1 cellular context compared by ENCODE assay signal in the genomic region with DNA sequence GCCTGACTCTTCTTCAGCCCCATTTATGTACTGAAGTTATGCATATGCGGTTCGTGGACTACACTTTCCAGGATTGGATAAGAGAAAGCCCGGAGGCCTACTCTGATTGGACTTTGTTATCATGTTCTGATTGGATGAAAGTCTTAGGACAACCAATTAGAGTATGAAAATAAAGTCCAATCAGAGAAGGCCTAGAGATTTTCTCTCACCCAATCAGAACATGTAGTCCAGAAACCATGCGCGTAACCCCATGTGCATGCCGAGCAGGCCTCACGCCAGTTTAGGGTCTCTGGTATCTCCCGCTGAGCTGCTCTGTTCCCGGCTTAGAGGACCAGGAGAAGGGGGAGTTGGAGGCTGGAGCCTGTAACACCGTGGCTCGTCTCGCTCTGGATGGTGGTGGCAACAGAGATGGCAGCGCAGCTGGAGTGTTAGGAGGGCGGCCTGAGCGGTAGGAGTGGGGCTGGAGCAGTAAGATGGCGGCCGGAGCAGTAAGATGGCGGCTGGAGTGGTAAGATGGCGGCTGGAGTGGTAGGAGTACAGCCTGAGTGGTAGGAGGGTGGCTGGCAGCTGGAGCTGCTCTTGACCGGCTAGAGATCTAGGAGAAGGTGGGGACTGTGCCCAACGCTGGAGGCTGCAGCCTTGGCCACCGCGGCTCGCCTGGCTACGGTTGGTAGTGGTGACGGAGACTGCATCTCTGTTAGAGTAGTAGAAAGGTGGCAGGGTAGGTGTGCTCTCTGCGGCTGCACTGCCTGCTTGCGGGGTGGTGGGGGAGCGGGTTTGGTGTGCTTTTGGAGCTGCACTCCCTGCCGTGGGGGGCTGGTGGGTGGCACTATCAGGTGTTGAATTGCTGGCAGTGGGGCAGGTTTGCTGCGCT.
A peak's percentile ranks its signal among the peaks of the same experiment; 100 is the strongest.
TF ChIP-seq lines count a peak whose summit lies in the region.
"Not testable (repeated sequence)": the region's sequence is repeated elsewhere in the genome, so short reads cannot be mapped to it uniquely, and the experiment has no call there.

No MANE protein-coding gene starts in this region.

TF ChIP-seq in K562, 482 proteins besides CTCF, POLR2A, EP300 and RAD21 (continued from another document and continues in another):
- TF ChIP-seq, protein P1, sequence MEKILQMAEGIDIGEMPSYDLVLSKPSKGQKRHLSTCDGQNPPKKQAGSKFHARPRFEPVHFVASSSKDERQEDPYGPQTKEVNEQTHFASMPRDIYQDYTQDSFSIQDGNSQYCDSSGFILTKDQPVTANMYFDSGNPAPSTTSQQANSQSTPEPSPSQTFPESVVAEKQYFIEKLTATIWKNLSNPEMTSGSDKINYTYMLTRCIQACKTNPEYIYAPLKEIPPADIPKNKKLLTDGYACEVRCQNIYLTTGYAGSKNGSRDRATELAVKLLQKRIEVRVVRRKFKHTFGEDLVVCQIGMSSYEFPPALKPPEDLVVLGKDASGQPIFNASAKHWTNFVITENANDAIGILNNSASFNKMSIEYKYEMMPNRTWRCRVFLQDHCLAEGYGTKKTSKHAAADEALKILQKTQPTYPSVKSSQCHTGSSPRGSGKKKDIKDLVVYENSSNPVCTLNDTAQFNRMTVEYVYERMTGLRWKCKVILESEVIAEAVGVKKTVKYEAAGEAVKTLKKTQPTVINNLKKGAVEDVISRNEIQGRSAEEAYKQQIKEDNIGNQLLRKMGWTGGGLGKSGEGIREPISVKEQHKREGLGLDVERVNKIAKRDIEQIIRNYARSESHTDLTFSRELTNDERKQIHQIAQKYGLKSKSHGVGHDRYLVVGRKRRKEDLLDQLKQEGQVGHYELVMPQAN (IDR thresholded peaks at IDR 0.05; ENCODE audit: borderline replicate concordance), result peak; percentile 97
- TF ChIP-seq, protein P2, sequence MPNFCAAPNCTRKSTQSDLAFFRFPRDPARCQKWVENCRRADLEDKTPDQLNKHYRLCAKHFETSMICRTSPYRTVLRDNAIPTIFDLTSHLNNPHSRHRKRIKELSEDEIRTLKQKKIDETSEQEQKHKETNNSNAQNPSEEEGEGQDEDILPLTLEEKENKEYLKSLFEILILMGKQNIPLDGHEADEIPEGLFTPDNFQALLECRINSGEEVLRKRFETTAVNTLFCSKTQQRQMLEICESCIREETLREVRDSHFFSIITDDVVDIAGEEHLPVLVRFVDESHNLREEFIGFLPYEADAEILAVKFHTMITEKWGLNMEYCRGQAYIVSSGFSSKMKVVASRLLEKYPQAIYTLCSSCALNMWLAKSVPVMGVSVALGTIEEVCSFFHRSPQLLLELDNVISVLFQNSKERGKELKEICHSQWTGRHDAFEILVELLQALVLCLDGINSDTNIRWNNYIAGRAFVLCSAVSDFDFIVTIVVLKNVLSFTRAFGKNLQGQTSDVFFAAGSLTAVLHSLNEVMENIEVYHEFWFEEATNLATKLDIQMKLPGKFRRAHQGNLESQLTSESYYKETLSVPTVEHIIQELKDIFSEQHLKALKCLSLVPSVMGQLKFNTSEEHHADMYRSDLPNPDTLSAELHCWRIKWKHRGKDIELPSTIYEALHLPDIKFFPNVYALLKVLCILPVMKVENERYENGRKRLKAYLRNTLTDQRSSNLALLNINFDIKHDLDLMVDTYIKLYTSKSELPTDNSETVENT (CRISPR knock-in tag; IDR thresholded peaks at IDR 0.05), result peak; percentile 58; the same call in 1 of the 2 replicates
- TF ChIP-seq, protein P3, sequence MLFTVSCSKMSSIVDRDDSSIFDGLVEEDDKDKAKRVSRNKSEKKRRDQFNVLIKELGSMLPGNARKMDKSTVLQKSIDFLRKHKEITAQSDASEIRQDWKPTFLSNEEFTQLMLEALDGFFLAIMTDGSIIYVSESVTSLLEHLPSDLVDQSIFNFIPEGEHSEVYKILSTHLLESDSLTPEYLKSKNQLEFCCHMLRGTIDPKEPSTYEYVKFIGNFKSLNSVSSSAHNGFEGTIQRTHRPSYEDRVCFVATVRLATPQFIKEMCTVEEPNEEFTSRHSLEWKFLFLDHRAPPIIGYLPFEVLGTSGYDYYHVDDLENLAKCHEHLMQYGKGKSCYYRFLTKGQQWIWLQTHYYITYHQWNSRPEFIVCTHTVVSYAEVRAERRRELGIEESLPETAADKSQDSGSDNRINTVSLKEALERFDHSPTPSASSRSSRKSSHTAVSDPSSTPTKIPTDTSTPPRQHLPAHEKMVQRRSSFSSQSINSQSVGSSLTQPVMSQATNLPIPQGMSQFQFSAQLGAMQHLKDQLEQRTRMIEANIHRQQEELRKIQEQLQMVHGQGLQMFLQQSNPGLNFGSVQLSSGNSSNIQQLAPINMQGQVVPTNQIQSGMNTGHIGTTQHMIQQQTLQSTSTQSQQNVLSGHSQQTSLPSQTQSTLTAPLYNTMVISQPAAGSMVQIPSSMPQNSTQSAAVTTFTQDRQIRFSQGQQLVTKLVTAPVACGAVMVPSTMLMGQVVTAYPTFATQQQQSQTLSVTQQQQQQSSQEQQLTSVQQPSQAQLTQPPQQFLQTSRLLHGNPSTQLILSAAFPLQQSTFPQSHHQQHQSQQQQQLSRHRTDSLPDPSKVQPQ (CRISPR knock-in tag; IDR thresholded peaks at IDR 0.05; ENCODE audit: borderline replicate concordance), result 0 out of 2 replicates have a peak, but pooled peaks have one; percentile 23
- peak; percentile 95 for TF ChIP-seq C11orf30 (IDR thresholded peaks at IDR 0.05; ENCODE audit: low read depth)
- TF ChIP-seq XRCC5 (IDR thresholded peaks at IDR 0.05; ENCODE audit: low read depth, low read length), result 0 out of 2 replicates have a peak, but pooled peaks have one; percentile 4
- TF ChIP-seq CREM (IDR thresholded peaks at IDR 0.05; ENCODE audit: low read depth), result peak; percentile 41; the same call in 1 of the 2 replicates
- peak; percentile 45; the same call in 1 of the 2 replicates for TF ChIP-seq ZNF239 (CRISPR knock-in tag; IDR thresholded peaks at IDR 0.05)
- TF ChIP-seq, protein P4, sequence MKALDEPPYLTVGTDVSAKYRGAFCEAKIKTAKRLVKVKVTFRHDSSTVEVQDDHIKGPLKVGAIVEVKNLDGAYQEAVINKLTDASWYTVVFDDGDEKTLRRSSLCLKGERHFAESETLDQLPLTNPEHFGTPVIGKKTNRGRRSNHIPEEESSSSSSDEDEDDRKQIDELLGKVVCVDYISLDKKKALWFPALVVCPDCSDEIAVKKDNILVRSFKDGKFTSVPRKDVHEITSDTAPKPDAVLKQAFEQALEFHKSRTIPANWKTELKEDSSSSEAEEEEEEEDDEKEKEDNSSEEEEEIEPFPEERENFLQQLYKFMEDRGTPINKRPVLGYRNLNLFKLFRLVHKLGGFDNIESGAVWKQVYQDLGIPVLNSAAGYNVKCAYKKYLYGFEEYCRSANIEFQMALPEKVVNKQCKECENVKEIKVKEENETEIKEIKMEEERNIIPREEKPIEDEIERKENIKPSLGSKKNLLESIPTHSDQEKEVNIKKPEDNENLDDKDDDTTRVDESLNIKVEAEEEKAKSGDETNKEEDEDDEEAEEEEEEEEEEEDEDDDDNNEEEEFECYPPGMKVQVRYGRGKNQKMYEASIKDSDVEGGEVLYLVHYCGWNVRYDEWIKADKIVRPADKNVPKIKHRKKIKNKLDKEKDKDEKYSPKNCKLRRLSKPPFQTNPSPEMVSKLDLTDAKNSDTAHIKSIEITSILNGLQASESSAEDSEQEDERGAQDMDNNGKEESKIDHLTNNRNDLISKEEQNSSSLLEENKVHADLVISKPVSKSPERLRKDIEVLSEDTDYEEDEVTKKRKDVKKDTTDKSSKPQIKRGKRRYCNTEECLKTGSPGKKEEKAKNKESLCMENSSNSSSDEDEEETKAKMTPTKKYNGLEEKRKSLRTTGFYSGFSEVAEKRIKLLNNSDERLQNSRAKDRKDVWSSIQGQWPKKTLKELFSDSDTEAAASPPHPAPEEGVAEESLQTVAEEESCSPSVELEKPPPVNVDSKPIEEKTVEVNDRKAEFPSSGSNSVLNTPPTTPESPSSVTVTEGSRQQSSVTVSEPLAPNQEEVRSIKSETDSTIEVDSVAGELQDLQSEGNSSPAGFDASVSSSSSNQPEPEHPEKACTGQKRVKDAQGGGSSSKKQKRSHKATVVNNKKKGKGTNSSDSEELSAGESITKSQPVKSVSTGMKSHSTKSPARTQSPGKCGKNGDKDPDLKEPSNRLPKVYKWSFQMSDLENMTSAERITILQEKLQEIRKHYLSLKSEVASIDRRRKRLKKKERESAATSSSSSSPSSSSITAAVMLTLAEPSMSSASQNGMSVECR (CRISPR knock-in tag; IDR thresholded peaks at IDR 0.05), result peak; percentile 84
- peak; percentile 82 for TF ChIP-seq DIDO1 (tag; IDR thresholded peaks at IDR 0.05; ENCODE audit: low read depth)
- TF ChIP-seq, protein P5, sequence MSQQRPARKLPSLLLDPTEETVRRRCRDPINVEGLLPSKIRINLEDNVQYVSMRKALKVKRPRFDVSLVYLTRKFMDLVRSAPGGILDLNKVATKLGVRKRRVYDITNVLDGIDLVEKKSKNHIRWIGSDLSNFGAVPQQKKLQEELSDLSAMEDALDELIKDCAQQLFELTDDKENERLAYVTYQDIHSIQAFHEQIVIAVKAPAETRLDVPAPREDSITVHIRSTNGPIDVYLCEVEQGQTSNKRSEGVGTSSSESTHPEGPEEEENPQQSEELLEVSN (IDR thresholded peaks at IDR 0.05; ENCODE audit: borderline replicate concordance in 1 of 2, extremely low read depth in 1 of 2, insufficient read depth in 1 of 2, insufficient read length in 1 of 2, low read depth in 1 of 2, low read length in 1 of 2, poor library complexity in 1 of 2, severe bottlenecking in 1 of 2), result peak; percentile 39 to 53
- TF ChIP-seq ZNF175 (CRISPR knock-in tag; IDR thresholded peaks at IDR 0.05; ENCODE audit: low read depth), result peak; percentile 88
- TF ChIP-seq BACH1 (tag; IDR thresholded peaks at IDR 0.05), result peak; percentile 87; the same call in 1 of the 2 replicates
- peak; percentile 54 for TF ChIP-seq NCOR1 (IDR thresholded peaks at IDR 0.05)
- TF ChIP-seq MYBL2 (IDR thresholded peaks at IDR 0.05; ENCODE audit: low read depth), result peak; percentile 92
- TF ChIP-seq MYBL2 (CRISPR knock-in tag; IDR thresholded peaks at IDR 0.05; ENCODE audit: borderline replicate concordance); FOXM1 (CRISPR knock-in tag; IDR thresholded peaks at IDR 0.05; ENCODE audit: low read depth); TOE1 (CRISPR knock-in tag; IDR thresholded peaks at IDR 0.05; ENCODE audit: borderline replicate concordance, low read depth): not testable (repeated sequence)
- peak; percentile 87 for TF ChIP-seq ZBTB17 (CRISPR knock-in tag; IDR thresholded peaks at IDR 0.05)
- TF ChIP-seq, protein P6, sequence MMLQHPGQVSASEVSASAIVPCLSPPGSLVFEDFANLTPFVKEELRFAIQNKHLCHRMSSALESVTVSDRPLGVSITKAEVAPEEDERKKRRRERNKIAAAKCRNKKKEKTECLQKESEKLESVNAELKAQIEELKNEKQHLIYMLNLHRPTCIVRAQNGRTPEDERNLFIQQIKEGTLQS (IDR thresholded peaks at IDR 0.05), result not testable (repeated sequence)
- TF ChIP-seq, protein P6 (CRISPR knock-in tag; conservative IDR thresholded peaks at IDR 0.05), result 0 out of 2 replicates have a peak, but pooled peaks have one; percentile 33
- TF ChIP-seq FOXM1 (IDR thresholded peaks at IDR 0.05; ENCODE audit: low read depth), result peak; percentile 56
- TF ChIP-seq, protein P7, sequence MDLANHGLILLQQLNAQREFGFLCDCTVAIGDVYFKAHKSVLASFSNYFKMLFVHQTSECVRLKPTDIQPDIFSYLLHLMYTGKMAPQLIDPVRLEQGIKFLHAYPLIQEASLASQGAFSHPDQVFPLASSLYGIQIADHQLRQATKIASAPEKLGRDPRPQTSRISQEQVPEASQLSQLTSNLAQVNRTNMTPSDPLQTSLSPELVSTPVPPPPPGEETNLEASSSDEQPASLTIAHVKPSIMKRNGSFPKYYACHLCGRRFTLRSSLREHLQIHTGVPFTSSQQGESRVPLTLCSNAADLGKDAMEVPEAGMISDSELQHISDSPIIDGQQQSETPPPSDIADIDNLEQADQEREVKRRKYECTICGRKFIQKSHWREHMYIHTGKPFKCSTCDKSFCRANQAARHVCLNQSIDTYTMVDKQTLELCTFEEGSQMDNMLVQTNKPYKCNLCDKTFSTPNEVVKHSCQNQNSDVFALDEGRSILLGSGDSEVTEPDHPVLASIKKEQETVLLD (IDR thresholded peaks at IDR 0.05), result peak; percentile 49; the same call in 1 of the 2 replicates
- peak; percentile 100 for TF ChIP-seq EP400 (IDR thresholded peaks at IDR 0.05)
- TF ChIP-seq MBD2 (IDR thresholded peaks at IDR 0.05; ENCODE audit: borderline replicate concordance, low read depth), result peak; percentile 80
- TF ChIP-seq RHOXF2B (CRISPR knock-in tag; conservative IDR thresholded peaks at IDR 0.05), result 0 out of 2 replicates have a peak, but pooled peaks have one; percentile 74
- peak; percentile 48; the same call in 1 of the 2 replicates for TF ChIP-seq TOE1 (IDR thresholded peaks at IDR 0.05; ENCODE audit: borderline replicate concordance)
- peak; percentile 94 to 99 (median 98) for TF ChIP-seq YY1 (IDR thresholded peaks at IDR 0.05; ENCODE audit: borderline replicate concordance in 1 of 3, control insufficient read depth in 1 of 3, extremely low read depth in 1 of 3, insufficient read depth in 3 of 3, insufficient read length in 1 of 3, insufficient replicate concordance in 2 of 3, low read depth in 1 of 3, low read length in 2 of 3)
- peak; percentile 56; the same call in 1 of the 2 replicates for TF ChIP-seq CBX1 (IDR thresholded peaks at IDR 0.05; ENCODE audit: low read depth)
- TF ChIP-seq NFYB (IDR thresholded peaks at IDR 0.05; ENCODE audit: extremely low read depth, insufficient read length), result peak; percentile 68
- TF ChIP-seq, protein P8, sequence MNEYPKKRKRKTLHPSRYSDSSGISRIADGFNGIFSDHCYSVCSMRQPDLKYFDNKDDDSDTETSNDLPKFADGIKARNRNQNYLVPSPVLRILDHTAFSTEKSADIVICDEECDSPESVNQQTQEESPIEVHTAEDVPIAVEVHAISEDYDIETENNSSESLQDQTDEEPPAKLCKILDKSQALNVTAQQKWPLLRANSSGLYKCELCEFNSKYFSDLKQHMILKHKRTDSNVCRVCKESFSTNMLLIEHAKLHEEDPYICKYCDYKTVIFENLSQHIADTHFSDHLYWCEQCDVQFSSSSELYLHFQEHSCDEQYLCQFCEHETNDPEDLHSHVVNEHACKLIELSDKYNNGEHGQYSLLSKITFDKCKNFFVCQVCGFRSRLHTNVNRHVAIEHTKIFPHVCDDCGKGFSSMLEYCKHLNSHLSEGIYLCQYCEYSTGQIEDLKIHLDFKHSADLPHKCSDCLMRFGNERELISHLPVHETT (CRISPR knock-in tag; conservative IDR thresholded peaks at IDR 0.05 in 1 of 2, IDR thresholded peaks at IDR 0.05 in 1 of 2), result peak in 1 of 2 experiments; percentile 92; a peak in 2 of 4 replicates
- TF ChIP-seq, protein P9, sequence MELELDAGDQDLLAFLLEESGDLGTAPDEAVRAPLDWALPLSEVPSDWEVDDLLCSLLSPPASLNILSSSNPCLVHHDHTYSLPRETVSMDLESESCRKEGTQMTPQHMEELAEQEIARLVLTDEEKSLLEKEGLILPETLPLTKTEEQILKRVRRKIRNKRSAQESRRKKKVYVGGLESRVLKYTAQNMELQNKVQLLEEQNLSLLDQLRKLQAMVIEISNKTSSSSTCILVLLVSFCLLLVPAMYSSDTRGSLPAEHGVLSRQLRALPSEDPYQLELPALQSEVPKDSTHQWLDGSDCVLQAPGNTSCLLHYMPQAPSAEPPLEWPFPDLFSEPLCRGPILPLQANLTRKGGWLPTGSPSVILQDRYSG (tag; conservative IDR thresholded peaks at IDR 0.05; ENCODE audit: low read depth), result peak; percentile 91
- peak; percentile 65 for TF ChIP-seq CHD2 (IDR thresholded peaks at IDR 0.05; ENCODE audit: low read depth, low read length)
- TF ChIP-seq ZNF589 (CRISPR knock-in tag; IDR thresholded peaks at IDR 0.05; ENCODE audit: low read depth), result peak; percentile 96
- TF ChIP-seq ZNF584 (CRISPR knock-in tag; IDR thresholded peaks at IDR 0.05; ENCODE audit: low read depth), result peak; percentile 89; the same call in 1 of the 2 replicates
